ENCODE assay signal across 8 cellular contexts in the genomic region with DNA sequence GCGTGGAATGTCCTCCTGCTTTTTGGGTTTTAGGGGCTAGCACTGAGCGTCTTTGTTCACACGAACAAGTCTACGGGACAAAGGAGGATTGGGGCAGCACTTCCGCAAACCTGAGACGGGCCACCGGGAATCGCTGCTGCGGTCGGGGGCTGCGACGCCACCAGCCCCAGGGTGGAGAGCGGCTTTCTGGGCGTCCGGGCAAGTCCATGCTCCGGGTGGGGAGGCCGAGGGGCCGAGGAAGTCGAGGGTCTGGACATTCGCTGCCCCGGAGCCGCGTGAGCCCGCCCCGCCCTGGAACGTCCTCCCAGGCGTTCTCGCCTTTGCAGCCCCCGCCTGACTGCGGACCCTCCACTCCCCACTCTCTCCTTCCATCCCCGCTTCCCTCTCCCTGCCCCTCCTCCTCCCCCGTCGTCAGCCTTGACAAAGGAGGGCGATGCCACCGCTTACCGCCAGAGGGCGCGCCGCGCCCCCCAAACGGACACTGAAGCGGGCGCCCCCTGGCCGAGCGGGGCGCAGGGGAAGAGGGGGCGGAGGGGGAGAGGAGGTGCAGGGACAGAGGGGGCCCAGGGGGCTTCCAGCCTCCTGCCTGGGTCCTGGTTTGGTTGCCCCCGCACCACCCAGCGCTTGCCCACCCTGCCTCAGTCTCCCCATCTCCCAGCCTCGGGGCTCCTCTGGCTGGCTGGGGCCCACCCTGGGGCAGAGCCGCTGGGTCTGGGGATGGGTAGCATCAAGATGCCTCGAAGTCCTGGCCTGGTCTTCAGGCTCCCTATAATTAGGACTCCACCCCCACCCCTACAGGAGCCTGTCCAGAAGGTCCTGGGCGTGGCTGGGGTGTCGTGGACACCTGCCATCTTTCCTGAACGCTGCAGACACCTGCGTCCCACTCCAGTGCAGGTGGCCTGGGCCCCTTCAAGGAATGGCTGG. TPM values are rescaled to one million over a fixed set of nuclear protein-coding genes. Genes with fewer than 3 reads are reported as not detected.
DNase-seq lines count a peak whose midpoint lies in the region; FAIRE-seq and TF ChIP-seq lines count a peak whose summit lies in the region.

No MANE protein-coding gene starts in this region.

- no peak for FAIRE-seq in frontal cortex (lab: Jason Lieb, UNC)

- H3K4me3 ChIP-seq in OCI-LY3 (ENCODE audit: low read length) (peak overlapping the region; percentile 85), neuronal stem cell (ENCODE audit: low read length in 2 of 2) (peak overlapping the region; percentile 42 to 78), subcutaneous abdominal adipose tissue (ENCODE audit: low read depth in 1 of 5, low read length in 5 of 5) (peak overlapping the region in 3 of 5 donors; percentile 48 to 62 (median 56))

- H4K8ac ChIP-seq in neuronal stem cell (ENCODE audit: low read depth, low read length) = peak overlapping the region; percentile 48

- H2BK120ac ChIP-seq in neuronal stem cell (ENCODE audit: low read depth, low read length) = peak overlapping the region; percentile 98

- peak overlapping the region; percentile 97 for H2BK12ac ChIP-seq in neuronal stem cell (ENCODE audit: low read length)

- H3K14ac ChIP-seq in neuronal stem cell (ENCODE audit: low read length) = peak overlapping the region; percentile 9

- H3K36me3 ChIP-seq in OCI-LY3 (replicated peaks; ENCODE audit: low read depth, low read length) (peaks cover 4% of the 10 kb centered on the region), neuronal stem cell (replicated peaks in 1 of 2; ENCODE audit: control insufficient read depth in 2 of 2, insufficient read depth in 2 of 2, low read length in 2 of 2) (no peaks in the 10 kb centered on the region), subcutaneous abdominal adipose tissue (ENCODE audit: control insufficient read depth in 5 of 5, insufficient read depth in 5 of 5, low read length in 5 of 5) (no peaks in the 10 kb centered on the region)

- H3K79me1 ChIP-seq in neuronal stem cell (ENCODE audit: low read depth, low read length) = peaks cover 3% of the 10 kb centered on the region

- H2AK5ac ChIP-seq in neuronal stem cell (ENCODE audit: low read depth, low read length) = peak overlapping the region; percentile 90

- peak overlapping the region; percentile 97 for H4K91ac ChIP-seq in neuronal stem cell (ENCODE audit: low read depth, low read length, poor library complexity)

- no CpG with 5 or more reads among the region's 56 CpGs for WGBS in neuronal stem cell (ENCODE audit: extremely low coverage in 2 of 2, insufficient read length in 2 of 2, insufficient replicate concordance in 1 of 2), 2 donors

- H2BK5ac ChIP-seq in neuronal stem cell (ENCODE audit: low read length) = peak overlapping the region; percentile 77

- H4K20me1 ChIP-seq in OCI-LY3 (ENCODE audit: insufficient read depth, low read length) = no peaks in the 10 kb centered on the region

- peak overlapping the region; percentile 26 for H3K4ac ChIP-seq in neuronal stem cell (ENCODE audit: low read length)

- peaks cover 1% of the 10 kb centered on the region for H3K27me3 ChIP-seq in OCI-LY3 (ENCODE audit: low read depth, low read length)
- H3K27me3 ChIP-seq in neuronal stem cell (ENCODE audit: control insufficient read depth in 3 of 3, insufficient read depth in 3 of 3, low read depth in 1 of 3, low read length in 3 of 3) = no peaks in the 10 kb centered on the region
- peaks cover 0 to 2% (median 0%) of the 10 kb centered on the region in 5 donors for H3K27me3 ChIP-seq in subcutaneous abdominal adipose tissue (ENCODE audit: control insufficient read depth in 5 of 5, insufficient read depth in 4 of 5, low read length in 5 of 5)

- H3K9me3 ChIP-seq in OCI-LY3 (ENCODE audit: insufficient read depth, low read length) = no peaks in the 10 kb centered on the region
- H3K9me3 ChIP-seq in neuronal stem cell (replicated peaks in 1 of 2; ENCODE audit: control insufficient read depth in 2 of 2, insufficient read depth in 1 of 2, low read depth in 1 of 2, low read length in 2 of 2) = peaks cover 7 to 27% of the 10 kb centered on the region in 2 donors
- peaks cover 0 to 6% (median 2%) of the 10 kb centered on the region in 5 donors for H3K9me3 ChIP-seq in subcutaneous abdominal adipose tissue (ENCODE audit: control insufficient read depth in 5 of 5, low read length in 5 of 5)

- H3K4me2 ChIP-seq in OCI-LY3 (ENCODE audit: low read length) (peak overlapping the region; percentile 90), neuronal stem cell (ENCODE audit: insufficient read depth, low read length, poor library complexity, severe bottlenecking) (peak overlapping the region; percentile 68)

- peak overlapping the region; percentile 90 for H3K23ac ChIP-seq in neuronal stem cell (ENCODE audit: low read depth, low read length, poor library complexity)

- H3K4me1 ChIP-seq in OCI-LY3 (ENCODE audit: low read length) = peaks cover 28% of the 10 kb centered on the region
- no peaks in the 10 kb centered on the region for H3K4me1 ChIP-seq in neuronal stem cell (ENCODE audit: control insufficient read depth in 2 of 2, insufficient read depth in 1 of 2, low read depth in 1 of 2, low read length in 2 of 2)
- H3K4me1 ChIP-seq in subcutaneous abdominal adipose tissue (ENCODE audit: control insufficient read depth in 5 of 5, insufficient read depth in 5 of 5, low read length in 5 of 5) = peaks cover 2 to 10% (median 6%) of the 10 kb centered on the region in 5 donors

- peak; percentile 99 for TF ChIP-seq CTCF in OCI-LY3 (IDR thresholded peaks at IDR 0.05; ENCODE audit: low read depth, low read length)

- peak overlapping the region; percentile 100 for H3K18ac ChIP-seq in neuronal stem cell (ENCODE audit: low read length)

- DNase-seq in D341Med (ENCODE audit: low spot score) = peak; percentile 91
- peak; percentile 20 for DNase-seq in HCEC 1CT
- DNase-seq in activated effector memory CD4-positive, alpha-beta T cell treated with anti-CD3 and anti-CD28 coated beads, Interleukin-2, amount 50 U/mL, for 16 hours = peak; percentile 86
- peak; percentile 90 for DNase-seq in frontal cortex (ENCODE audit: low spot score in 2 of 2)
- DNase-seq in neuronal stem cell (ENCODE audit: low spot score) = peak; percentile 76
- no peak for DNase-seq in NCI-H2227 treated with DMSO at 0.1 percent for 48 hours (lab: John Stamatoyannopoulos, UW)

- peak overlapping the region; percentile 98 for H2BK15ac ChIP-seq in neuronal stem cell (ENCODE audit: low read length)

- peak overlapping the region; percentile 90 for H2AFZ ChIP-seq in OCI-LY3 (ENCODE audit: low read depth, low read length)
- peak overlapping the region; percentile 96 for H2AFZ ChIP-seq in neuronal stem cell (ENCODE audit: low read length)

- H3K9ac ChIP-seq in OCI-LY3 (ENCODE audit: low read length) (peak overlapping the region; percentile 71), neuronal stem cell (ENCODE audit: low read depth, low read length, poor library complexity) (peak overlapping the region; percentile 96), subcutaneous abdominal adipose tissue (ENCODE audit: low read length in 5 of 5) (peak overlapping the region in 1 of 5 donors; percentile 11)

- H3K27ac ChIP-seq in OCI-LY3 (ENCODE audit: low read length) (no peak overlapping the region), neuronal stem cell (replicated peaks; ENCODE audit: low read length) (no peak overlapping the region), subcutaneous abdominal adipose tissue (ENCODE audit: low read depth, low read length) (no peak overlapping the region)

- no peaks in the 10 kb centered on the region for H3K79me2 ChIP-seq in OCI-LY3 (ENCODE audit: low read length)

RNA-seq across cellular contexts. Expression of a gene that starts 39.1 kb away (rescaled TPM):
- 5.3 TPM for total RNA-seq in frontal cortex
- polyA plus RNA-seq in neuronal stem cell (2013, experiment 1 of 2) = 19.0 TPM
- polyA plus RNA-seq in neuronal stem cell (2013, experiment 2 of 2) = 19.6 TPM

RNA-seq across cellular contexts. Expression of a gene that starts 45.7 kb away (rescaled TPM):
- 42.0 TPM for total RNA-seq in frontal cortex
- 3.0 TPM for polyA plus RNA-seq in neuronal stem cell (2013, experiment 1 of 2)
- 2.8 TPM for polyA plus RNA-seq in neuronal stem cell (2013, experiment 2 of 2)
